8 cellular contexts compared by ENCODE assay signal in genomic region chr2:79219383-79219988, GRCh38. TPM values are rescaled to one million over a fixed set of nuclear protein-coding genes. Genes with fewer than 3 reads are reported as not detected.
A peak's percentile ranks its signal among the peaks of the same experiment; 100 is the strongest.
DNase-seq lines count a peak whose midpoint lies in the region; ATAC-seq and TF ChIP-seq lines count a peak whose summit lies in the region.

No MANE protein-coding gene starts in this region.

- no peaks in the 10 kb centered on the region for H4K20me1 ChIP-seq in fibroblast of lung (ENCODE audit: control insufficient read depth, extremely low read depth, insufficient read depth, low read length)

- TF ChIP-seq CTCF in fibroblast of lung (conservative IDR thresholded peaks at IDR 0.05 in 1 of 2, IDR thresholded peaks at IDR 0.05 in 1 of 2; ENCODE audit: low read depth in 1 of 2, low read length in 2 of 2) = peak; percentile 44 to 61

- H3K9ac ChIP-seq in fibroblast of lung (ENCODE audit: insufficient read depth, low read length) = no peak overlapping the region

- peak; percentile 88 for ATAC-seq in GM19395 (IDR thresholded peaks at IDR 0.05; ENCODE audit: unreplicated experiment)
- no peak for ATAC-seq in GM21737 (IDR thresholded peaks at IDR 0.05; ENCODE audit: unreplicated experiment)

- H3K36me3 ChIP-seq in fibroblast of lung (ENCODE audit: control insufficient read depth, insufficient read depth, low read length) = no peaks in the 10 kb centered on the region

- H3K79me2 ChIP-seq in fibroblast of lung (ENCODE audit: control insufficient read depth, insufficient read depth, low read length) = no peaks in the 10 kb centered on the region

- no peak overlapping the region for H3K4me2 ChIP-seq in fibroblast of lung (ENCODE audit: extremely low read depth, insufficient read depth, low read length)

- no peaks in the 10 kb centered on the region for H3K9me3 ChIP-seq in fibroblast of lung (ENCODE audit: control insufficient read depth, insufficient read depth, low read depth, low read length)

- H3K4me3 ChIP-seq in fibroblast of lung (replicated peaks in 1 of 4; ENCODE audit: control extremely low read depth in 1 of 4, insufficient read depth in 1 of 4, low read depth in 3 of 4, low read length in 4 of 4) = no peak overlapping the region

- no peaks in the 10 kb centered on the region for H3K4me1 ChIP-seq in fibroblast of lung (ENCODE audit: control insufficient read depth, extremely low read depth, insufficient read depth, low read length)

- H3K27ac ChIP-seq in fibroblast of lung (ENCODE audit: insufficient read depth, low read length) = no peak overlapping the region

- DNase-seq in SIG-M5 treated with dmso at 0.1 percent for 504 hours (lab: John Stamatoyannopoulos, UW; ENCODE audit: unreplicated experiment) (peak; percentile 53), SIG-M5 (lab: John Stamatoyannopoulos, UW) (no peak), HT1080 (ENCODE audit: low read depth) (peak; percentile 21), SHP77 (lab: John Stamatoyannopoulos, UW) (peak; percentile 23 to 33), fibroblast of lung (ENCODE audit: low read depth in 2 of 2) (peak; percentile 17 to 45), pons (ENCODE audit: low spot score) (peak; percentile 66)

- H2AFZ ChIP-seq in fibroblast of lung (ENCODE audit: low read length) = no peak overlapping the region

- no peaks in the 10 kb centered on the region for H3K27me3 ChIP-seq in fibroblast of lung (ENCODE audit: control insufficient read depth, insufficient read depth, low read length)

RNA-seq across cellular contexts. Expression of gene REG3A, which starts 59.9 kb away (rescaled TPM):
- total RNA-seq in HT1080 (2014; rRNA removed; shearing (Covaris generic)) = not detected in 2 replicates
- not detected in 2 replicates for polyA plus RNA-seq in HT1080 (2015; cell fraction: cytosol; rRNA removed)
- not detected in 2 replicates for polyA plus RNA-seq in HT1080 (2015; cell fraction: nucleus; rRNA removed)
- total RNA-seq in fibroblast of lung = not detected in 2 replicates
- polyA plus RNA-seq in fibroblast of lung = not detected in 2 replicates
- polyA plus RNA-seq in fibroblast of lung (2012) = not detected in 2 replicates
- polyA minus RNA-seq in fibroblast of lung (ENCODE audit: low replicate concordance) = not detected in 2 replicates
